ENCODE assay signal across 2 cellular contexts in genomic region chr9:96605328-96605727, GRCh38.
TF ChIP-seq lines count a peak whose summit lies in the region.

No MANE protein-coding gene starts in this region.

TF ChIP-seq in WTC11, 78 proteins besides CTCF, POLR2A, EP300 and RAD21 (continues in another document):
- TF ChIP-seq FOXK1 (CRISPR knock-in tag; IDR thresholded peaks at IDR 0.05): no peak
- TF ChIP-seq ARID4B (CRISPR knock-in tag; IDR thresholded peaks at IDR 0.05; ENCODE audit: borderline replicate concordance): no peak
- TF ChIP-seq GRHL2 (CRISPR knock-in tag; IDR thresholded peaks at IDR 0.05; ENCODE audit: insufficient replicate concordance, severe bottlenecking): no peak
- TF ChIP-seq CREB1 (CRISPR knock-in tag; IDR thresholded peaks at IDR 0.05): no peak
- TF ChIP-seq ZNF232 (CRISPR knock-in tag; IDR thresholded peaks at IDR 0.05): no peak
- no peak for TF ChIP-seq ZNF423 (CRISPR knock-in tag; IDR thresholded peaks at IDR 0.05)
- TF ChIP-seq ZNF263 (CRISPR knock-in tag; IDR thresholded peaks at IDR 0.05; ENCODE audit: low read depth): no peak
- TF ChIP-seq AFF4 (CRISPR knock-in tag; IDR thresholded peaks at IDR 0.05; ENCODE audit: borderline replicate concordance): no peak
- TF ChIP-seq CDX4 (CRISPR knock-in tag; IDR thresholded peaks at IDR 0.05; ENCODE audit: borderline replicate concordance): no peak
- no peak for TF ChIP-seq NR1H2 (CRISPR knock-in tag; IDR thresholded peaks at IDR 0.05)
- TF ChIP-seq ZNF532 (CRISPR knock-in tag; IDR thresholded peaks at IDR 0.05; ENCODE audit: borderline replicate concordance): no peak

TF ChIP-seq in SK-N-SH, 30 proteins besides CTCF, POLR2A, EP300 and RAD21:
- TF ChIP-seq CHD2 (IDR thresholded peaks at IDR 0.05; ENCODE audit: low read length, partially characterized antibody) (no peak), YY1 (IDR thresholded peaks at IDR 0.05; ENCODE audit: low read depth) (no peak), RCOR1 (IDR thresholded peaks at IDR 0.05; ENCODE audit: low read length) (no peak), TAF1 (IDR thresholded peaks at IDR 0.05; ENCODE audit: borderline replicate concordance, low read depth, low read length) (no peak), FOXJ3 (CRISPR knock-in tag; IDR thresholded peaks at IDR 0.05) (no peak), USF1 (IDR thresholded peaks at IDR 0.05; ENCODE audit: borderline replicate concordance, low read depth) (no peak), USF2 (IDR thresholded peaks at IDR 0.05; ENCODE audit: borderline replicate concordance, low read depth, low read length) (no peak), GABPA (IDR thresholded peaks at IDR 0.05; ENCODE audit: low read depth) (no peak), TCF12 (IDR thresholded peaks at IDR 0.05) (no peak), SIN3A (IDR thresholded peaks at IDR 0.05; ENCODE audit: borderline replicate concordance, low read depth, low read length) (no peak), FOSL2 (IDR thresholded peaks at IDR 0.05; ENCODE audit: borderline replicate concordance, low read depth) (no peak), IRF3 (IDR thresholded peaks at IDR 0.05; ENCODE audit: low read depth, low read length) (no peak)
